Comparison of ENCODE assay signal across 1 cellular context in the genomic region with DNA sequence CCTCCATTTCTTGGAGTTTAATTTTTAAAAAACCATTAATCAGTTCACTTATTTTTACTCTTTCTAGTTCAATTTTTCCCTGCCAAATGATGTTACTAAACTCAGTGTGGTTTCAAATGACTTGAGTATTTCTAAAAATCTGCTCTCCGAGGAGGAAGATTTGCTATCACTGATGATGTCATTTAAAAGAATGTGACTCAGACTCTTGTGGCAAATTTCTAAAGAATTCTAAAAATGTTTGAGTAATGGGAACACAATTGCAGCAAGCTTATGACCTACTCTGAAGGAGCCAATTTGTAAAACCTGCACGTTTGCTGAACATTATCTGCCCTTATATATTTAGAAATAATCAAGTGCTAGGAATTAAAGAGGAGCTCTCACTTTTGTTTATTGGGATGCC.
TF ChIP-seq lines count a peak whose summit lies in the region.

No MANE protein-coding gene starts in this region.

TF ChIP-seq in HEK293, 187 proteins besides CTCF, POLR2A, EP300 and RAD21 (continued from another document and continues in another):
- TF ChIP-seq, protein P1, sequence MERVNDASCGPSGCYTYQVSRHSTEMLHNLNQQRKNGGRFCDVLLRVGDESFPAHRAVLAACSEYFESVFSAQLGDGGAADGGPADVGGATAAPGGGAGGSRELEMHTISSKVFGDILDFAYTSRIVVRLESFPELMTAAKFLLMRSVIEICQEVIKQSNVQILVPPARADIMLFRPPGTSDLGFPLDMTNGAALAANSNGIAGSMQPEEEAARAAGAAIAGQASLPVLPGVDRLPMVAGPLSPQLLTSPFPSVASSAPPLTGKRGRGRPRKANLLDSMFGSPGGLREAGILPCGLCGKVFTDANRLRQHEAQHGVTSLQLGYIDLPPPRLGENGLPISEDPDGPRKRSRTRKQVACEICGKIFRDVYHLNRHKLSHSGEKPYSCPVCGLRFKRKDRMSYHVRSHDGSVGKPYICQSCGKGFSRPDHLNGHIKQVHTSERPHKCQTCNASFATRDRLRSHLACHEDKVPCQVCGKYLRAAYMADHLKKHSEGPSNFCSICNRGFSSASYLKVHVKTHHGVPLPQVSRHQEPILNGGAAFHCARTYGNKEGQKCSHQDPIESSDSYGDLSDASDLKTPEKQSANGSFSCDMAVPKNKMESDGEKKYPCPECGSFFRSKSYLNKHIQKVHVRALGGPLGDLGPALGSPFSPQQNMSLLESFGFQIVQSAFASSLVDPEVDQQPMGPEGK (tag by site-specific recombination; IDR thresholded peaks at IDR 0.05): no peak
- TF ChIP-seq, protein P2, sequence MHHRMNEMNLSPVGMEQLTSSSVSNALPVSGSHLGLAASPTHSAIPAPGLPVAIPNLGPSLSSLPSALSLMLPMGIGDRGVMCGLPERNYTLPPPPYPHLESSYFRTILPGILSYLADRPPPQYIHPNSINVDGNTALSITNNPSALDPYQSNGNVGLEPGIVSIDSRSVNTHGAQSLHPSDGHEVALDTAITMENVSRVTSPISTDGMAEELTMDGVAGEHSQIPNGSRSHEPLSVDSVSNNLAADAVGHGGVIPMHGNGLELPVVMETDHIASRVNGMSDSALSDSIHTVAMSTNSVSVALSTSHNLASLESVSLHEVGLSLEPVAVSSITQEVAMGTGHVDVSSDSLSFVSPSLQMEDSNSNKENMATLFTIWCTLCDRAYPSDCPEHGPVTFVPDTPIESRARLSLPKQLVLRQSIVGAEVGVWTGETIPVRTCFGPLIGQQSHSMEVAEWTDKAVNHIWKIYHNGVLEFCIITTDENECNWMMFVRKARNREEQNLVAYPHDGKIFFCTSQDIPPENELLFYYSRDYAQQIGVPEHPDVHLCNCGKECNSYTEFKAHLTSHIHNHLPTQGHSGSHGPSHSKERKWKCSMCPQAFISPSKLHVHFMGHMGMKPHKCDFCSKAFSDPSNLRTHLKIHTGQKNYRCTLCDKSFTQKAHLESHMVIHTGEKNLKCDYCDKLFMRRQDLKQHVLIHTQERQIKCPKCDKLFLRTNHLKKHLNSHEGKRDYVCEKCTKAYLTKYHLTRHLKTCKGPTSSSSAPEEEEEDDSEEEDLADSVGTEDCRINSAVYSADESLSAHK (tag by site-specific recombination; IDR thresholded peaks at IDR 0.05): no peak
- TF ChIP-seq, protein P3, sequence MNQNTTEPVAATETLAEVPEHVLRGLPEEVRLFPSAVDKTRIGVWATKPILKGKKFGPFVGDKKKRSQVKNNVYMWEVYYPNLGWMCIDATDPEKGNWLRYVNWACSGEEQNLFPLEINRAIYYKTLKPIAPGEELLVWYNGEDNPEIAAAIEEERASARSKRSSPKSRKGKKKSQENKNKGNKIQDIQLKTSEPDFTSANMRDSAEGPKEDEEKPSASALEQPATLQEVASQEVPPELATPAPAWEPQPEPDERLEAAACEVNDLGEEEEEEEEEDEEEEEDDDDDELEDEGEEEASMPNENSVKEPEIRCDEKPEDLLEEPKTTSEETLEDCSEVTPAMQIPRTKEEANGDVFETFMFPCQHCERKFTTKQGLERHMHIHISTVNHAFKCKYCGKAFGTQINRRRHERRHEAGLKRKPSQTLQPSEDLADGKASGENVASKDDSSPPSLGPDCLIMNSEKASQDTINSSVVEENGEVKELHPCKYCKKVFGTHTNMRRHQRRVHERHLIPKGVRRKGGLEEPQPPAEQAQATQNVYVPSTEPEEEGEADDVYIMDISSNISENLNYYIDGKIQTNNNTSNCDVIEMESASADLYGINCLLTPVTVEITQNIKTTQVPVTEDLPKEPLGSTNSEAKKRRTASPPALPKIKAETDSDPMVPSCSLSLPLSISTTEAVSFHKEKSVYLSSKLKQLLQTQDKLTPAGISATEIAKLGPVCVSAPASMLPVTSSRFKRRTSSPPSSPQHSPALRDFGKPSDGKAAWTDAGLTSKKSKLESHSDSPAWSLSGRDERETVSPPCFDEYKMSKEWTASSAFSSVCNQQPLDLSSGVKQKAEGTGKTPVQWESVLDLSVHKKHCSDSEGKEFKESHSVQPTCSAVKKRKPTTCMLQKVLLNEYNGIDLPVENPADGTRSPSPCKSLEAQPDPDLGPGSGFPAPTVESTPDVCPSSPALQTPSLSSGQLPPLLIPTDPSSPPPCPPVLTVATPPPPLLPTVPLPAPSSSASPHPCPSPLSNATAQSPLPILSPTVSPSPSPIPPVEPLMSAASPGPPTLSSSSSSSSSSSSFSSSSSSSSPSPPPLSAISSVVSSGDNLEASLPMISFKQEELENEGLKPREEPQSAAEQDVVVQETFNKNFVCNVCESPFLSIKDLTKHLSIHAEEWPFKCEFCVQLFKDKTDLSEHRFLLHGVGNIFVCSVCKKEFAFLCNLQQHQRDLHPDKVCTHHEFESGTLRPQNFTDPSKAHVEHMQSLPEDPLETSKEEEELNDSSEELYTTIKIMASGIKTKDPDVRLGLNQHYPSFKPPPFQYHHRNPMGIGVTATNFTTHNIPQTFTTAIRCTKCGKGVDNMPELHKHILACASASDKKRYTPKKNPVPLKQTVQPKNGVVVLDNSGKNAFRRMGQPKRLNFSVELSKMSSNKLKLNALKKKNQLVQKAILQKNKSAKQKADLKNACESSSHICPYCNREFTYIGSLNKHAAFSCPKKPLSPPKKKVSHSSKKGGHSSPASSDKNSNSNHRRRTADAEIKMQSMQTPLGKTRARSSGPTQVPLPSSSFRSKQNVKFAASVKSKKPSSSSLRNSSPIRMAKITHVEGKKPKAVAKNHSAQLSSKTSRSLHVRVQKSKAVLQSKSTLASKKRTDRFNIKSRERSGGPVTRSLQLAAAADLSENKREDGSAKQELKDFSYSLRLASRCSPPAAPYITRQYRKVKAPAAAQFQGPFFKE (tag by site-specific recombination; IDR thresholded peaks at IDR 0.05; ENCODE audit: borderline replicate concordance): no peak
- TF ChIP-seq ZNF529 (tag by site-specific recombination; IDR thresholded peaks at IDR 0.05; ENCODE audit: insufficient replicate concordance) (no peak), ZNF670 (tag by site-specific recombination; IDR thresholded peaks at IDR 0.05; ENCODE audit: low read depth) (no peak), SP2 (tag by site-specific recombination; IDR thresholded peaks at IDR 0.05) (no peak), KLF10 (tag by site-specific recombination; IDR thresholded peaks at IDR 0.05) (peak; percentile 78), ZNF48 (tag by site-specific recombination; IDR thresholded peaks at IDR 0.05) (no peak), ZNF324 (tag by site-specific recombination; IDR thresholded peaks at IDR 0.05) (no peak), ZNF768 (tag by site-specific recombination; IDR thresholded peaks at IDR 0.05) (no peak), ZNF2 (tag by site-specific recombination; IDR thresholded peaks at IDR 0.05) (no peak), ZNF585B (tag by site-specific recombination; IDR thresholded peaks at IDR 0.05) (no peak), ZNF664 (tag by site-specific recombination; IDR thresholded peaks at IDR 0.05) (no peak), ZEB2 (tag by site-specific recombination; IDR thresholded peaks at IDR 0.05) (peak; percentile 65), GLIS2 (tag by site-specific recombination; IDR thresholded peaks at IDR 0.05) (no peak), ZNF335 (tag by site-specific recombination; conservative IDR thresholded peaks at IDR 0.05) (no peak), ZNF426 (tag by site-specific recombination; IDR thresholded peaks at IDR 0.05) (no peak), SALL2 (tag by site-specific recombination; IDR thresholded peaks at IDR 0.05; ENCODE audit: borderline replicate concordance) (no peak), ZFP37 (tag by site-specific recombination; IDR thresholded peaks at IDR 0.05) (peak; percentile 26; the same call in 1 of the 2 replicates), ZNF623 (tag by site-specific recombination; IDR thresholded peaks at IDR 0.05) (no peak), ZNF600 (tag by site-specific recombination; IDR thresholded peaks at IDR 0.05) (no peak), TRIM28 (IDR thresholded peaks at IDR 0.05; ENCODE audit: borderline replicate concordance, low read length) (no peak), ZNF558 (tag by site-specific recombination; IDR thresholded peaks at IDR 0.05) (0 out of 2 replicates have a peak, but pooled peaks have one; percentile 26), REPIN1 (tag by site-specific recombination; IDR thresholded peaks at IDR 0.05; ENCODE audit: low read depth) (no peak), ZNF549 (tag by site-specific recombination; IDR thresholded peaks at IDR 0.05) (no peak), RBAK (tag by site-specific recombination; IDR thresholded peaks at IDR 0.05) (no peak), KLF8 (tag by site-specific recombination; IDR thresholded peaks at IDR 0.05) (peak; percentile 54; the same call in 1 of the 2 replicates), ZNF791 (tag by site-specific recombination; IDR thresholded peaks at IDR 0.05) (no peak), ZNF354C (tag by site-specific recombination; IDR thresholded peaks at IDR 0.05; ENCODE audit: borderline replicate concordance, low read depth) (no peak), ZFP69B (tag by site-specific recombination; IDR thresholded peaks at IDR 0.05) (no peak), OSR2 (tag by site-specific recombination; IDR thresholded peaks at IDR 0.05) (no peak)
- TF ChIP-seq, protein P4, sequence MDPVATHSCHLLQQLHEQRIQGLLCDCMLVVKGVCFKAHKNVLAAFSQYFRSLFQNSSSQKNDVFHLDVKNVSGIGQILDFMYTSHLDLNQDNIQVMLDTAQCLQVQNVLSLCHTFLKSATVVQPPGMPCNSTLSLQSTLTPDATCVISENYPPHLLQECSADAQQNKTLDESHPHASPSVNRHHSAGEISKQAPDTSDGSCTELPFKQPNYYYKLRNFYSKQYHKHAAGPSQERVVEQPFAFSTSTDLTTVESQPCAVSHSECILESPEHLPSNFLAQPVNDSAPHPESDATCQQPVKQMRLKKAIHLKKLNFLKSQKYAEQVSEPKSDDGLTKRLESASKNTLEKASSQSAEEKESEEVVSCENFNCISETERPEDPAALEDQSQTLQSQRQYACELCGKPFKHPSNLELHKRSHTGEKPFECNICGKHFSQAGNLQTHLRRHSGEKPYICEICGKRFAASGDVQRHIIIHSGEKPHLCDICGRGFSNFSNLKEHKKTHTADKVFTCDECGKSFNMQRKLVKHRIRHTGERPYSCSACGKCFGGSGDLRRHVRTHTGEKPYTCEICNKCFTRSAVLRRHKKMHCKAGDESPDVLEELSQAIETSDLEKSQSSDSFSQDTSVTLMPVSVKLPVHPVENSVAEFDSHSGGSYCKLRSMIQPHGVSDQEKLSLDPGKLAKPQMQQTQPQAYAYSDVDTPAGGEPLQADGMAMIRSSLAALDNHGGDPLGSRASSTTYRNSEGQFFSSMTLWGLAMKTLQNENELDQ (tag by site-specific recombination; IDR thresholded peaks at IDR 0.05; ENCODE audit: low read depth): no peak
- TF ChIP-seq, protein P5, sequence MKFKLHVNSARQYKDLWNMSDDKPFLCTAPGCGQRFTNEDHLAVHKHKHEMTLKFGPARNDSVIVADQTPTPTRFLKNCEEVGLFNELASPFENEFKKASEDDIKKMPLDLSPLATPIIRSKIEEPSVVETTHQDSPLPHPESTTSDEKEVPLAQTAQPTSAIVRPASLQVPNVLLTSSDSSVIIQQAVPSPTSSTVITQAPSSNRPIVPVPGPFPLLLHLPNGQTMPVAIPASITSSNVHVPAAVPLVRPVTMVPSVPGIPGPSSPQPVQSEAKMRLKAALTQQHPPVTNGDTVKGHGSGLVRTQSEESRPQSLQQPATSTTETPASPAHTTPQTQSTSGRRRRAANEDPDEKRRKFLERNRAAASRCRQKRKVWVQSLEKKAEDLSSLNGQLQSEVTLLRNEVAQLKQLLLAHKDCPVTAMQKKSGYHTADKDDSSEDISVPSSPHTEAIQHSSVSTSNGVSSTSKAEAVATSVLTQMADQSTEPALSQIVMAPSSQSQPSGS (tag by site-specific recombination; IDR thresholded peaks at IDR 0.05; ENCODE audit: low read depth): peak; percentile 95
- TF ChIP-seq, protein P6, sequence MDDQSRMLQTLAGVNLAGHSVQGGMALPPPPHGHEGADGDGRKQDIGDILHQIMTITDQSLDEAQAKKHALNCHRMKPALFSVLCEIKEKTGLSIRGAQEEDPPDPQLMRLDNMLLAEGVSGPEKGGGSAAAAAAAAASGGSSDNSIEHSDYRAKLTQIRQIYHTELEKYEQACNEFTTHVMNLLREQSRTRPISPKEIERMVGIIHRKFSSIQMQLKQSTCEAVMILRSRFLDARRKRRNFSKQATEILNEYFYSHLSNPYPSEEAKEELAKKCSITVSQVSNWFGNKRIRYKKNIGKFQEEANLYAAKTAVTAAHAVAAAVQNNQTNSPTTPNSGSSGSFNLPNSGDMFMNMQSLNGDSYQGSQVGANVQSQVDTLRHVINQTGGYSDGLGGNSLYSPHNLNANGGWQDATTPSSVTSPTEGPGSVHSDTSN (CRISPR knock-in tag; IDR thresholded peaks at IDR 0.05): no peak
- TF ChIP-seq, protein P7, sequence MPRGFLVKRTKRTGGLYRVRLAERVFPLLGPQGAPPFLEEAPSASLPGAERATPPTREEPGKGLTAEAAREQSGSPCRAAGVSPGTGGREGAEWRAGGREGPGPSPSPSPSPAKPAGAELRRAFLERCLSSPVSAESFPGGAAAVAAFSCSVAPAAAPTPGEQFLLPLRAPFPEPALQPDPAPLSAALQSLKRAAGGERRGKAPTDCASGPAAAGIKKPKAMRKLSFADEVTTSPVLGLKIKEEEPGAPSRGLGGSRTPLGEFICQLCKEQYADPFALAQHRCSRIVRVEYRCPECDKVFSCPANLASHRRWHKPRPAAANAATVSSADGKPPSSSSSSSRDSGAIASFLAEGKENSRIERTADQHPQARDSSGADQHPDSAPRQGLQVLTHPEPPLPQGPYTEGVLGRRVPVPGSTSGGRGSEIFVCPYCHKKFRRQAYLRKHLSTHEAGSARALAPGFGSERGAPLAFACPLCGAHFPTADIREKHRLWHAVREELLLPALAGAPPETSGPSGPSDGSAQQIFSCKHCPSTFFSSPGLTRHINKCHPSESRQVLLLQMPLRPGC (tag by site-specific recombination; IDR thresholded peaks at IDR 0.05): peak; percentile 51; the same call in 1 of the 2 replicates
- TF ChIP-seq, protein P8, sequence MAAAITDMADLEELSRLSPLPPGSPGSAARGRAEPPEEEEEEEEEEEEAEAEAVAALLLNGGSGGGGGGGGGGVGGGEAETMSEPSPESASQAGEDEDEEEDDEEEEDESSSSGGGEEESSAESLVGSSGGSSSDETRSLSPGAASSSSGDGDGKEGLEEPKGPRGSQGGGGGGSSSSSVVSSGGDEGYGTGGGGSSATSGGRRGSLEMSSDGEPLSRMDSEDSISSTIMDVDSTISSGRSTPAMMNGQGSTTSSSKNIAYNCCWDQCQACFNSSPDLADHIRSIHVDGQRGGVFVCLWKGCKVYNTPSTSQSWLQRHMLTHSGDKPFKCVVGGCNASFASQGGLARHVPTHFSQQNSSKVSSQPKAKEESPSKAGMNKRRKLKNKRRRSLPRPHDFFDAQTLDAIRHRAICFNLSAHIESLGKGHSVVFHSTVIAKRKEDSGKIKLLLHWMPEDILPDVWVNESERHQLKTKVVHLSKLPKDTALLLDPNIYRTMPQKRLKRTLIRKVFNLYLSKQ (tag by site-specific recombination; IDR thresholded peaks at IDR 0.05; ENCODE audit: borderline replicate concordance): no peak
- TF ChIP-seq, protein P9, sequence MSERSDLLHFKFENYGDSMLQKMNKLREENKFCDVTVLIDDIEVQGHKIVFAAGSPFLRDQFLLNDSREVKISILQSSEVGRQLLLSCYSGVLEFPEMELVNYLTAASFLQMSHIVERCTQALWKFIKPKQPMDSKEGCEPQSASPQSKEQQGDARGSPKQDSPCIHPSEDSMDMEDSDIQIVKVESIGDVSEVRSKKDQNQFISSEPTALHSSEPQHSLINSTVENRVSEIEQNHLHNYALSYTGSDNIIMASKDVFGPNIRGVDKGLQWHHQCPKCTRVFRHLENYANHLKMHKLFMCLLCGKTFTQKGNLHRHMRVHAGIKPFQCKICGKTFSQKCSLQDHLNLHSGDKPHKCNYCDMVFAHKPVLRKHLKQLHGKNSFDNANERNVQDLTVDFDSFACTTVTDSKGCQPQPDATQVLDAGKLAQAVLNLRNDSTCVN (tag by site-specific recombination; optimal IDR thresholded peaks at IDR 0.05): no peak
